In genomic region chr22:38490475-38490874, GRCh38 we compare ENCODE assay signal across 12 cellular contexts. TPM values are rescaled to one million over a fixed set of nuclear protein-coding genes. Genes with fewer than 3 reads are reported as not detected.
DNase-seq lines count a peak whose midpoint lies in the region; ATAC-seq and TF ChIP-seq lines count a peak whose summit lies in the region.
"Had no signal": no experiment of that assay in that cellular context is flagged by ENCODE, and none has a peak within 500 bp of the region (broad histone marks: within the 10 kb centered on the region; RNA-seq: fewer than 3 reads in every experiment).

No MANE protein-coding gene starts in this region.

- H3K27me3 Mint-ChIP-seq in central memory CD8-positive, alpha-beta T cell = no peaks in the 10 kb centered on the region
- no peaks in the 10 kb centered on the region for H3K27me3 Mint-ChIP-seq in nephron progenitor cell (ENCODE audit: low read depth, poor library complexity)

- POLR2A ChIA-PET in A673 (lab: Charles Lee; ENCODE audit: low non-redundant PET) = no interaction called here

- peak overlapping the region; percentile 17 for H3K27ac ChIP-seq in A673 (ENCODE audit: low read depth, low read length, poor library complexity, severe bottlenecking)
- peak overlapping the region; percentile 23 for H3K27ac ChIP-seq in HUES48 (ENCODE audit: low read depth, low read length)

- DNase-seq in A673 (ENCODE audit: low spot score) (no peak), nephron progenitor cell (no peak), NCI-H1048 (lab: John Stamatoyannopoulos, UW) (no peak), NCI-H2081 (lab: John Stamatoyannopoulos, UW) (no peak)
- no peak for DNase-seq in central memory CD8-positive, alpha-beta T cell (ENCODE audit: low spot score in 2 of 2)
- DNase-seq: DMS 273 treated with DMSO at 0.1 percent for 48 hours, NCI-H1694, SHP77 treated with DMSO at 0.1 percent for 48 hours had no signal

- H3K27ac Mint-ChIP-seq in central memory CD8-positive, alpha-beta T cell (ENCODE audit: low read depth) = peak overlapping the region; percentile 70
- peak overlapping the region; percentile 91 for H3K27ac Mint-ChIP-seq in nephron progenitor cell

- BruUV-seq in A673 (replicated peaks; lab: Mats Ljungman, UMichigan) = no TSS peak

- H3K27me3 ChIP-seq in A673 (replicated peaks; ENCODE audit: insufficient read depth, low read depth, low read length, poor library complexity) (no peaks in the 10 kb centered on the region), HUES48 (ENCODE audit: control insufficient read depth, insufficient read depth, low read length) (no peaks in the 10 kb centered on the region)

- ATAC-seq in central memory CD8-positive, alpha-beta T cell (replicated peaks; ENCODE audit: extremely low read depth, poor library complexity, severe bottlenecking) = no peak
- ATAC-seq in GM19395 (IDR thresholded peaks at IDR 0.05; ENCODE audit: unreplicated experiment) (no peak), GM21367 (IDR thresholded peaks at IDR 0.05; ENCODE audit: unreplicated experiment) (no peak)

- peaks cover 94% of the 10 kb centered on the region for H3K36me3 Mint-ChIP-seq in central memory CD8-positive, alpha-beta T cell (ENCODE audit: insufficient read depth)
- H3K36me3 Mint-ChIP-seq in nephron progenitor cell (ENCODE audit: low read depth) = peaks cover 88% of the 10 kb centered on the region

- peaks cover 13% of the 10 kb centered on the region for H3K4me1 Mint-ChIP-seq in central memory CD8-positive, alpha-beta T cell
- H3K4me1 Mint-ChIP-seq in nephron progenitor cell = peaks cover 30% of the 10 kb centered on the region

- H3K9me3 Mint-ChIP-seq in central memory CD8-positive, alpha-beta T cell = no peaks in the 10 kb centered on the region
- no peaks in the 10 kb centered on the region for H3K9me3 Mint-ChIP-seq in nephron progenitor cell

- H3K4me1 ChIP-seq in A673 (ENCODE audit: insufficient read depth, low read length, poor library complexity, severe bottlenecking) (no peaks in the 10 kb centered on the region), HUES48 (ENCODE audit: control insufficient read depth, insufficient read depth, low read length) (peaks cover 16% of the 10 kb centered on the region; the same call in 1 of the 2 replicates)

- H3K4me3 ChIP-seq in A673 (ENCODE audit: low read depth, low read length, poor library complexity, severe bottlenecking) (no peak overlapping the region), HUES48 (ENCODE audit: low read depth, low read length) (no peak overlapping the region)

- no peak overlapping the region for H3K9ac ChIP-seq in HUES48 (ENCODE audit: low read depth, low read length)

- TF ChIP-seq CTCF in A673 (conservative IDR thresholded peaks at IDR 0.05; ENCODE audit: low read depth, low read length) = no peak
- TF ChIP-seq CTCF in nephron progenitor cell (IDR thresholded peaks at IDR 0.05) = no peak

- H3K36me3 ChIP-seq in A673 (ENCODE audit: insufficient read depth, low read length, poor library complexity, severe bottlenecking) = peaks cover 100% of the 10 kb centered on the region
- peaks cover 98% of the 10 kb centered on the region for H3K36me3 ChIP-seq in HUES48 (ENCODE audit: control insufficient read depth, insufficient read depth, low read length)

- no peaks in the 10 kb centered on the region for H3K9me3 ChIP-seq in A673 (ENCODE audit: low read depth, low read length, poor library complexity, severe bottlenecking)
- no peaks in the 10 kb centered on the region for H3K9me3 ChIP-seq in HUES48 (ENCODE audit: control insufficient read depth, insufficient read depth, low read length)

- CTCF ChIA-PET in A673 (lab: Charles Lee) = no interaction called here

- intact Hi-C loops in A673 (cut with micrococcal nuclease; ENCODE audit: unreplicated experiment) = loop anchor here (10.0 kb wide), 1 partner anchor 616 kb away; no protein-coding TSS in a partner anchor

- no peak overlapping the region for H3K4me3 Mint-ChIP-seq in central memory CD8-positive, alpha-beta T cell
- H3K4me3 Mint-ChIP-seq in nephron progenitor cell = no peak overlapping the region

RNA-seq across cellular contexts. Expression of gene DDX17, which starts 15.6 kb away (rescaled TPM):
- total RNA-seq in A673 (2021) = 343 and 350 TPM in 2 replicates

RNA-seq across cellular contexts. Expression of gene KDELR3, which starts 22.6 kb away (rescaled TPM):
- 4.0 and 6.5 TPM in 2 replicates for total RNA-seq in A673 (2021)

RNA-seq across cellular contexts. Expression of gene KCNJ4, which starts 35.5 kb away (rescaled TPM):
- 1.0 and 1.4 TPM in 2 replicates for total RNA-seq in A673 (2021)
- total RNA-seq: dermis blood vessel endothelial cell had no signal
